1 cellular context compared by ENCODE assay signal in the genomic region with DNA sequence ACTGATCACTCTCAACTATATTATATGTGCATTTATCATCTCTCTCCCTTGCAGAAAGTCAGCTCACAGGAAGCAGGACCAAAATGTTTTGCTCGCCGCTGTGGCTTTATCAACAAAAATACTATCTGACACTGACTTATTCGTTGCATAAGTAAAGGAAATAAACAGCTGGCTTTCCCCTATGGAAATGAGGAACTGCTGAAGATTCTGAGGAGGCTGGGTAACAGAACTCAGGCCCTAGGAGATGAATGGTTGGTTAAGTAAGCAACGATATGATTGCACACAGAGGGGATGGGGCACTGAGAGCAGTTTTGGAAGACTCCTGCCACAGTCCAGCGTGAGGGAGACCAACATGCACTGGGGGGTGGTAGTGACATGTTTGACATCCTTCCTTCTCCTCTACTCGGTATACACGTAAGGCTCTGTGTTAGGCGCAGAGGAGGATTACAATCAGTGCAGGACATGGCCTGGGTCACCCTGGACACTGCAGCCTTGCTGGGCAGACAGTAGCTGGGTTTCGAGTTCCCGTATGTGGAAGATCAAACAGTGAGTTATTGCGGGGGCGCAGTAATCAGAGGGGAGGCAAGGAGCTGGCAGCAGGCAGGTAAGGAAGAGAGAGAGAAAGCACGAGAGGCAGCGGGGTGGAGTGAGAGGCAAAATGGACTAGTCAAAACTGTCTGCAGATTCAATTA.
TF ChIP-seq lines count a peak whose summit lies in the region.

No MANE protein-coding gene starts in this region.

TF ChIP-seq in WTC11, 78 proteins besides CTCF, POLR2A, EP300 and RAD21 (continued from another document):
- TF ChIP-seq, protein P1, sequence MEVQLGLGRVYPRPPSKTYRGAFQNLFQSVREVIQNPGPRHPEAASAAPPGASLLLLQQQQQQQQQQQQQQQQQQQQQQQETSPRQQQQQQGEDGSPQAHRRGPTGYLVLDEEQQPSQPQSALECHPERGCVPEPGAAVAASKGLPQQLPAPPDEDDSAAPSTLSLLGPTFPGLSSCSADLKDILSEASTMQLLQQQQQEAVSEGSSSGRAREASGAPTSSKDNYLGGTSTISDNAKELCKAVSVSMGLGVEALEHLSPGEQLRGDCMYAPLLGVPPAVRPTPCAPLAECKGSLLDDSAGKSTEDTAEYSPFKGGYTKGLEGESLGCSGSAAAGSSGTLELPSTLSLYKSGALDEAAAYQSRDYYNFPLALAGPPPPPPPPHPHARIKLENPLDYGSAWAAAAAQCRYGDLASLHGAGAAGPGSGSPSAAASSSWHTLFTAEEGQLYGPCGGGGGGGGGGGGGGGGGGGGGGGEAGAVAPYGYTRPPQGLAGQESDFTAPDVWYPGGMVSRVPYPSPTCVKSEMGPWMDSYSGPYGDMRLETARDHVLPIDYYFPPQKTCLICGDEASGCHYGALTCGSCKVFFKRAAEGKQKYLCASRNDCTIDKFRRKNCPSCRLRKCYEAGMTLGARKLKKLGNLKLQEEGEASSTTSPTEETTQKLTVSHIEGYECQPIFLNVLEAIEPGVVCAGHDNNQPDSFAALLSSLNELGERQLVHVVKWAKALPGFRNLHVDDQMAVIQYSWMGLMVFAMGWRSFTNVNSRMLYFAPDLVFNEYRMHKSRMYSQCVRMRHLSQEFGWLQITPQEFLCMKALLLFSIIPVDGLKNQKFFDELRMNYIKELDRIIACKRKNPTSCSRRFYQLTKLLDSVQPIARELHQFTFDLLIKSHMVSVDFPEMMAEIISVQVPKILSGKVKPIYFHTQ (CRISPR knock-in tag; IDR thresholded peaks at IDR 0.05) = no peak
- TF ChIP-seq, protein P2, sequence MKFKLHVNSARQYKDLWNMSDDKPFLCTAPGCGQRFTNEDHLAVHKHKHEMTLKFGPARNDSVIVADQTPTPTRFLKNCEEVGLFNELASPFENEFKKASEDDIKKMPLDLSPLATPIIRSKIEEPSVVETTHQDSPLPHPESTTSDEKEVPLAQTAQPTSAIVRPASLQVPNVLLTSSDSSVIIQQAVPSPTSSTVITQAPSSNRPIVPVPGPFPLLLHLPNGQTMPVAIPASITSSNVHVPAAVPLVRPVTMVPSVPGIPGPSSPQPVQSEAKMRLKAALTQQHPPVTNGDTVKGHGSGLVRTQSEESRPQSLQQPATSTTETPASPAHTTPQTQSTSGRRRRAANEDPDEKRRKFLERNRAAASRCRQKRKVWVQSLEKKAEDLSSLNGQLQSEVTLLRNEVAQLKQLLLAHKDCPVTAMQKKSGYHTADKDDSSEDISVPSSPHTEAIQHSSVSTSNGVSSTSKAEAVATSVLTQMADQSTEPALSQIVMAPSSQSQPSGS (CRISPR knock-in tag; IDR thresholded peaks at IDR 0.05; ENCODE audit: borderline replicate concordance, low read depth) = no peak
- TF ChIP-seq, protein P3, sequence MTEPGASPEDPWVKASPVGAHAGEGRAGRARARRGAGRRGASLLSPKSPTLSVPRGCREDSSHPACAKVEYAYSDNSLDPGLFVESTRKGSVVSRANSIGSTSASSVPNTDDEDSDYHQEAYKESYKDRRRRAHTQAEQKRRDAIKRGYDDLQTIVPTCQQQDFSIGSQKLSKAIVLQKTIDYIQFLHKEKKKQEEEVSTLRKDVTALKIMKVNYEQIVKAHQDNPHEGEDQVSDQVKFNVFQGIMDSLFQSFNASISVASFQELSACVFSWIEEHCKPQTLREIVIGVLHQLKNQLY (CRISPR knock-in tag; IDR thresholded peaks at IDR 0.05) = no peak
- TF ChIP-seq GTF2I (CRISPR knock-in tag; conservative IDR thresholded peaks at IDR 0.05) = no peak
- TF ChIP-seq, protein P4, sequence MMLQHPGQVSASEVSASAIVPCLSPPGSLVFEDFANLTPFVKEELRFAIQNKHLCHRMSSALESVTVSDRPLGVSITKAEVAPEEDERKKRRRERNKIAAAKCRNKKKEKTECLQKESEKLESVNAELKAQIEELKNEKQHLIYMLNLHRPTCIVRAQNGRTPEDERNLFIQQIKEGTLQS (CRISPR knock-in tag; conservative IDR thresholded peaks at IDR 0.05) = no peak
- TF ChIP-seq, protein P5, sequence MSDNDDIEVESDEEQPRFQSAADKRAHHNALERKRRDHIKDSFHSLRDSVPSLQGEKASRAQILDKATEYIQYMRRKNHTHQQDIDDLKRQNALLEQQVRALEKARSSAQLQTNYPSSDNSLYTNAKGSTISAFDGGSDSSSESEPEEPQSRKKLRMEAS (CRISPR knock-in tag; IDR thresholded peaks at IDR 0.05) = no peak
- TF ChIP-seq ZNF219 (CRISPR knock-in tag; IDR thresholded peaks at IDR 0.05; ENCODE audit: borderline replicate concordance) = no peak
- TF ChIP-seq CBFB (CRISPR knock-in tag; IDR thresholded peaks at IDR 0.05; ENCODE audit: low read depth) = no peak
- TF ChIP-seq, protein P6, sequence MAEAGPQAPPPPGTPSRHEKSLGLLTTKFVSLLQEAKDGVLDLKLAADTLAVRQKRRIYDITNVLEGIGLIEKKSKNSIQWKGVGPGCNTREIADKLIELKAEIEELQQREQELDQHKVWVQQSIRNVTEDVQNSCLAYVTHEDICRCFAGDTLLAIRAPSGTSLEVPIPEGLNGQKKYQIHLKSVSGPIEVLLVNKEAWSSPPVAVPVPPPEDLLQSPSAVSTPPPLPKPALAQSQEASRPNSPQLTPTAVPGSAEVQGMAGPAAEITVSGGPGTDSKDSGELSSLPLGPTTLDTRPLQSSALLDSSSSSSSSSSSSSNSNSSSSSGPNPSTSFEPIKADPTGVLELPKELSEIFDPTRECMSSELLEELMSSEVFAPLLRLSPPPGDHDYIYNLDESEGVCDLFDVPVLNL (CRISPR knock-in tag; IDR thresholded peaks at IDR 0.05; ENCODE audit: borderline replicate concordance, low read depth) = no peak
- TF ChIP-seq, protein P7, sequence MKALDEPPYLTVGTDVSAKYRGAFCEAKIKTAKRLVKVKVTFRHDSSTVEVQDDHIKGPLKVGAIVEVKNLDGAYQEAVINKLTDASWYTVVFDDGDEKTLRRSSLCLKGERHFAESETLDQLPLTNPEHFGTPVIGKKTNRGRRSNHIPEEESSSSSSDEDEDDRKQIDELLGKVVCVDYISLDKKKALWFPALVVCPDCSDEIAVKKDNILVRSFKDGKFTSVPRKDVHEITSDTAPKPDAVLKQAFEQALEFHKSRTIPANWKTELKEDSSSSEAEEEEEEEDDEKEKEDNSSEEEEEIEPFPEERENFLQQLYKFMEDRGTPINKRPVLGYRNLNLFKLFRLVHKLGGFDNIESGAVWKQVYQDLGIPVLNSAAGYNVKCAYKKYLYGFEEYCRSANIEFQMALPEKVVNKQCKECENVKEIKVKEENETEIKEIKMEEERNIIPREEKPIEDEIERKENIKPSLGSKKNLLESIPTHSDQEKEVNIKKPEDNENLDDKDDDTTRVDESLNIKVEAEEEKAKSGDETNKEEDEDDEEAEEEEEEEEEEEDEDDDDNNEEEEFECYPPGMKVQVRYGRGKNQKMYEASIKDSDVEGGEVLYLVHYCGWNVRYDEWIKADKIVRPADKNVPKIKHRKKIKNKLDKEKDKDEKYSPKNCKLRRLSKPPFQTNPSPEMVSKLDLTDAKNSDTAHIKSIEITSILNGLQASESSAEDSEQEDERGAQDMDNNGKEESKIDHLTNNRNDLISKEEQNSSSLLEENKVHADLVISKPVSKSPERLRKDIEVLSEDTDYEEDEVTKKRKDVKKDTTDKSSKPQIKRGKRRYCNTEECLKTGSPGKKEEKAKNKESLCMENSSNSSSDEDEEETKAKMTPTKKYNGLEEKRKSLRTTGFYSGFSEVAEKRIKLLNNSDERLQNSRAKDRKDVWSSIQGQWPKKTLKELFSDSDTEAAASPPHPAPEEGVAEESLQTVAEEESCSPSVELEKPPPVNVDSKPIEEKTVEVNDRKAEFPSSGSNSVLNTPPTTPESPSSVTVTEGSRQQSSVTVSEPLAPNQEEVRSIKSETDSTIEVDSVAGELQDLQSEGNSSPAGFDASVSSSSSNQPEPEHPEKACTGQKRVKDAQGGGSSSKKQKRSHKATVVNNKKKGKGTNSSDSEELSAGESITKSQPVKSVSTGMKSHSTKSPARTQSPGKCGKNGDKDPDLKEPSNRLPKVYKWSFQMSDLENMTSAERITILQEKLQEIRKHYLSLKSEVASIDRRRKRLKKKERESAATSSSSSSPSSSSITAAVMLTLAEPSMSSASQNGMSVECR (CRISPR knock-in tag; IDR thresholded peaks at IDR 0.05; ENCODE audit: borderline replicate concordance) = no peak
TF ChIP-seq in WTC11: peak in this region for 0.
